Comparison of ENCODE assay signal across 11 cellular contexts in the genomic region with DNA sequence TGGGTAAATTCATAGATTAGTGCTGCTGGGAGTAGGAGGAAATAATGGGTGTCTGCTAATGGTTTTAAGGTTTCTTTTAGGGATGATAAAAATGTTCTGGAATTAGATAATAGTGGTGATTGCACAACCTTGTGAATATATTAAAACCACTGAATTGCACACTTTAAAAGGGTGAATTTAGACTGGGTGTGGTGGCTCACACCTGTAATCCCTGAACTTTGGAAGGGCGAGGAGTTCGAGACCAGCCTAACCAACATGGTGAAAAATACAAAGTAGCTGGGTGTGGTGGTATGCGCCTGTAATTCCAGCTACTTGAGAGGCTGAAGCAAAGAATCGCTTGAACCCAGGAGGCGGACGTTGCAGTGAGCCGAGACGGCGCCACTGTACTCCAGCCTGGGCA. TPM values are rescaled to one million over a fixed set of nuclear protein-coding genes. Genes with fewer than 3 reads are reported as not detected.
DNase-seq lines count a peak whose midpoint lies in the region; ATAC-seq, FAIRE-seq and TF ChIP-seq lines count a peak whose summit lies in the region.
"Had no signal": no experiment of that assay in that cellular context is flagged by ENCODE, and none has a peak within 500 bp of the region (broad histone marks: within the 10 kb centered on the region; RNA-seq: fewer than 3 reads in every experiment).

No MANE protein-coding gene starts in this region.

- peak overlapping the region; percentile 86 for H3K27ac ChIP-seq in keratinocyte (ENCODE audit: control insufficient read depth, insufficient read depth, low read length)
- H3K27ac ChIP-seq in suprapubic skin = peak overlapping the region; percentile 90

- WGBS in suprapubic skin = 91% methylated on average over 9 of the region's 9 CpGs

- DNase-seq in activated T-cell treated with anti-CD3 and anti-CD28 coated beads, Interleukin-2, amount 50 U/mL, for 24 hours = no peak
- no peak for DNase-seq in activated T-cell treated with anti-CD3 and anti-CD28 coated beads for 4 hours
- DNase-seq in activated naive CD8-positive, alpha-beta T cell treated with anti-CD3 and anti-CD28 coated beads, Interleukin-2, amount 10 ng/mL, durations not matched to agents 7 days and 5 days = no peak
- no peak for DNase-seq in keratinocyte (ENCODE audit: low read depth, low spot score)
- no peak for DNase-seq in suprapubic skin (ENCODE audit: low spot score in 2 of 2)
- no peak for DNase-seq in SW 1271 (lab: John Stamatoyannopoulos, UW)
- DNase-seq in Ammon's horn (ENCODE audit: low spot score) = no peak
- DNase-seq: DMS 273 treated with DMSO at 0.1 percent for 48 hours had no signal

- H3K79me2 ChIP-seq in keratinocyte (ENCODE audit: control insufficient read depth, insufficient read depth, low read length) = peaks cover 40% of the 10 kb centered on the region

- H3K36me3 Mint-ChIP-seq in activated T-cell treated with anti-CD3 and anti-CD28 coated beads, Interleukin-2, amount 50 U/mL, for 24 hours (ENCODE audit: low read depth) = peaks cover 39% of the 10 kb centered on the region
- peaks cover 18% of the 10 kb centered on the region for H3K36me3 Mint-ChIP-seq in activated naive CD8-positive, alpha-beta T cell treated with anti-CD3 and anti-CD28 coated beads, Interleukin-2, amount 10 ng/mL, durations not matched to agents 7 days and 5 days

- H3K9ac ChIP-seq in keratinocyte (ENCODE audit: control insufficient read depth, extremely low read depth, insufficient read depth, low read length) = peak overlapping the region; percentile 86

- H3K4me1 Mint-ChIP-seq in activated T-cell treated with anti-CD3 and anti-CD28 coated beads, Interleukin-2, amount 50 U/mL, for 24 hours (ENCODE audit: low read depth) = peaks cover 40% of the 10 kb centered on the region
- peaks cover 28% of the 10 kb centered on the region for H3K4me1 Mint-ChIP-seq in activated naive CD8-positive, alpha-beta T cell treated with anti-CD3 and anti-CD28 coated beads, Interleukin-2, amount 10 ng/mL, durations not matched to agents 7 days and 5 days

- H3K36me3 ChIP-seq in keratinocyte (ENCODE audit: control insufficient read depth in 2 of 2, extremely low read depth in 1 of 2, insufficient read depth in 2 of 2, low read length in 2 of 2) (peaks cover 4% of the 10 kb centered on the region in 2 experiments), suprapubic skin (peaks cover 5% of the 10 kb centered on the region)

- no peak for ATAC-seq in activated naive CD8-positive, alpha-beta T cell treated with anti-CD3 and anti-CD28 coated beads, Interleukin-2, amount 10 ng/mL, durations not matched to agents 7 days and 5 days (ENCODE audit: low read depth)
- no peak for ATAC-seq in HG02973 (IDR thresholded peaks at IDR 0.05; ENCODE audit: unreplicated experiment)

- no peaks in the 10 kb centered on the region for H4K20me1 ChIP-seq in keratinocyte (ENCODE audit: control insufficient read depth, extremely low read depth, insufficient read depth, low read length)

- H3K27me3 Mint-ChIP-seq in activated T-cell treated with anti-CD3 and anti-CD28 coated beads, Interleukin-2, amount 50 U/mL, for 24 hours = no peaks in the 10 kb centered on the region
- peaks cover 4% of the 10 kb centered on the region for H3K27me3 Mint-ChIP-seq in activated naive CD8-positive, alpha-beta T cell treated with anti-CD3 and anti-CD28 coated beads, Interleukin-2, amount 10 ng/mL, durations not matched to agents 7 days and 5 days

- no peak for TF ChIP-seq CTCF in keratinocyte (optimal IDR thresholded peaks at IDR 0.05 in 1 of 3, IDR thresholded peaks at IDR 0.05 in 1 of 3, conservative IDR thresholded peaks at IDR 0.05 in 1 of 3; ENCODE audit: extremely low read depth in 1 of 3, insufficient read depth in 2 of 3, low read length in 3 of 3)
- TF ChIP-seq CTCF in suprapubic skin (IDR thresholded peaks at IDR 0.05) = no peak

- TF ChIP-seq POLR2A in suprapubic skin (IDR thresholded peaks at IDR 0.05) = no peak

- FAIRE-seq in keratinocyte (lab: Jason Lieb, UNC) = no peak
- FAIRE-seq: islet of Langerhans, TTC549 had no signal

- H3K9me3 ChIP-seq in keratinocyte (ENCODE audit: control insufficient read depth, low read depth, low read length) = no peaks in the 10 kb centered on the region
- H3K9me3 ChIP-seq in suprapubic skin = no peaks in the 10 kb centered on the region

- peak overlapping the region; percentile 97 for H3K4me3 Mint-ChIP-seq in activated T-cell treated with anti-CD3 and anti-CD28 coated beads, Interleukin-2, amount 50 U/mL, for 24 hours
- peak overlapping the region; percentile 91 for H3K4me3 Mint-ChIP-seq in activated naive CD8-positive, alpha-beta T cell treated with anti-CD3 and anti-CD28 coated beads, Interleukin-2, amount 10 ng/mL, durations not matched to agents 7 days and 5 days

- peak overlapping the region; percentile 39 for H3K27ac Mint-ChIP-seq in activated T-cell treated with anti-CD3 and anti-CD28 coated beads, Interleukin-2, amount 50 U/mL, for 24 hours
- peak overlapping the region; percentile 59 for H3K27ac Mint-ChIP-seq in activated naive CD8-positive, alpha-beta T cell treated with anti-CD3 and anti-CD28 coated beads, Interleukin-2, amount 10 ng/mL, durations not matched to agents 7 days and 5 days

- peak overlapping the region; percentile 80 for H3K4me2 ChIP-seq in keratinocyte (ENCODE audit: control insufficient read depth, extremely low read depth, insufficient read depth, low read depth, low read length)

- no peaks in the 10 kb centered on the region for H3K9me1 ChIP-seq in keratinocyte (ENCODE audit: control insufficient read depth, extremely low read depth, insufficient read depth, low read length)

- H3K27me3 ChIP-seq in keratinocyte (ENCODE audit: control insufficient read depth, extremely low read depth, insufficient read depth, low read length) (no peaks in the 10 kb centered on the region), suprapubic skin (no peaks in the 10 kb centered on the region)

- H3K4me1 ChIP-seq in keratinocyte (ENCODE audit: control insufficient read depth, extremely low read depth, insufficient read depth, low read length) (peaks cover 9% of the 10 kb centered on the region), suprapubic skin (peaks cover 14% of the 10 kb centered on the region)

- H3K4me3 ChIP-seq in keratinocyte (ENCODE audit: control insufficient read depth in 2 of 3, extremely low read depth in 1 of 3, insufficient read depth in 2 of 3, low read depth in 1 of 3, low read length in 3 of 3) (peak overlapping the region; percentile 78 to 92 (median 87)), suprapubic skin (peak overlapping the region; percentile 67)

- dilution Hi-C loops in keratinocyte (cut with MboI; ENCODE audit: extremely low pct_ligation_motif_present, low sequenced_read_pairs) = loop anchor here (10.0 kb wide), 1 partner anchor 127 kb away; no protein-coding TSS in a partner anchor

- POLR2A ChIA-PET in activated naive CD8-positive, alpha-beta T cell treated with anti-CD3 and anti-CD28 coated beads, Interleukin-2, amount 10 ng/mL, durations not matched to agents 7 days and 5 days (lab: Charles Lee) = interaction anchor here (0.8 to 2.0 kb wide), 3 partner anchors 43 to 645 kb away, joined by 3 to 11 read pairs (median 8); partner anchors contain the start of gene ERC1

- no peak for TF ChIP-seq EP300 in suprapubic skin (IDR thresholded peaks at IDR 0.05)

- no peak overlapping the region for H2AFZ ChIP-seq in keratinocyte (ENCODE audit: control insufficient read depth, low read length)

- H3K9me3 Mint-ChIP-seq in activated T-cell treated with anti-CD3 and anti-CD28 coated beads, Interleukin-2, amount 50 U/mL, for 24 hours = no peaks in the 10 kb centered on the region
- no peaks in the 10 kb centered on the region for H3K9me3 Mint-ChIP-seq in activated naive CD8-positive, alpha-beta T cell treated with anti-CD3 and anti-CD28 coated beads, Interleukin-2, amount 10 ng/mL, durations not matched to agents 7 days and 5 days

RNA-seq across cellular contexts. Expression of gene RAD52, which starts 1.3 kb away (rescaled TPM):
- total RNA-seq in activated naive CD8-positive, alpha-beta T cell treated with anti-CD3 and anti-CD28 coated beads, Interleukin-2, amount 10 ng/mL, durations not matched to agents 7 days and 5 days = 10 to 100 TPM; 15.9 to 17.9 TPM
- polyA plus RNA-seq in keratinocyte = 8.3 to 11.2 TPM (median 9.8 TPM) in 3 replicates
- 10.9 TPM for polyA plus RNA-seq in keratinocyte (2011; ENCODE audit: low read depth)
- 3.4 and 4.2 TPM in 2 replicates for polyA plus RNA-seq in keratinocyte (2011; cell fraction: cytosol; rRNA removed)
- 20.1 and 22.5 TPM in 2 replicates for polyA plus RNA-seq in keratinocyte (2011; cell fraction: nucleus; rRNA removed)
- polyA plus RNA-seq in keratinocyte (2012; ENCODE audit: low replicate concordance) = 5.4 and 5.7 TPM in 2 replicates
- 16.8 to 20.7 TPM (median 20.0 TPM) in 3 replicates for polyA minus RNA-seq in keratinocyte
- polyA minus RNA-seq in keratinocyte (2011; cell fraction: cytosol; rRNA and poly(A)+ RNA removed) = 9.8 TPM
- polyA minus RNA-seq in keratinocyte (2011; cell fraction: nucleus; rRNA and poly(A)+ RNA removed) = 9.2 and 9.7 TPM in 2 replicates
- 10 to 100 TPM in 3 of 4 donors, 1 to 10 TPM in 1; 6.0 to 28.4 (median 14.3) TPM for total RNA-seq in suprapubic skin

RNA-seq across cellular contexts. Expression of gene ERC1, which starts 42.8 kb away (rescaled TPM):
- 10 to 100 TPM; 24.0 to 30.3 TPM for total RNA-seq in activated naive CD8-positive, alpha-beta T cell treated with anti-CD3 and anti-CD28 coated beads, Interleukin-2, amount 10 ng/mL, durations not matched to agents 7 days and 5 days
- 13.1 to 23.9 TPM (median 16.1 TPM) in 3 replicates for polyA plus RNA-seq in keratinocyte
- polyA plus RNA-seq in keratinocyte (2011; ENCODE audit: low read depth) = 77.6 TPM
- polyA plus RNA-seq in keratinocyte (2011; cell fraction: cytosol; rRNA removed) = 15.3 and 17.2 TPM in 2 replicates
- 43.6 and 49.0 TPM in 2 replicates for polyA plus RNA-seq in keratinocyte (2011; cell fraction: nucleus; rRNA removed)
- polyA plus RNA-seq in keratinocyte (2012; ENCODE audit: low replicate concordance) = 14.2 and 28.4 TPM in 2 replicates
- 48.5 to 75.9 TPM (median 70.3 TPM) in 3 replicates for polyA minus RNA-seq in keratinocyte
- 28.8 TPM for polyA minus RNA-seq in keratinocyte (2011; cell fraction: cytosol; rRNA and poly(A)+ RNA removed)
- polyA minus RNA-seq in keratinocyte (2011; cell fraction: nucleus; rRNA and poly(A)+ RNA removed) = 56.7 and 120 TPM in 2 replicates
- 10 to 100 TPM; 28.5 to 71.7 (median 38.5) TPM for total RNA-seq in suprapubic skin
